Comparison of ENCODE assay signal across 30 cellular contexts in the genomic region with DNA sequence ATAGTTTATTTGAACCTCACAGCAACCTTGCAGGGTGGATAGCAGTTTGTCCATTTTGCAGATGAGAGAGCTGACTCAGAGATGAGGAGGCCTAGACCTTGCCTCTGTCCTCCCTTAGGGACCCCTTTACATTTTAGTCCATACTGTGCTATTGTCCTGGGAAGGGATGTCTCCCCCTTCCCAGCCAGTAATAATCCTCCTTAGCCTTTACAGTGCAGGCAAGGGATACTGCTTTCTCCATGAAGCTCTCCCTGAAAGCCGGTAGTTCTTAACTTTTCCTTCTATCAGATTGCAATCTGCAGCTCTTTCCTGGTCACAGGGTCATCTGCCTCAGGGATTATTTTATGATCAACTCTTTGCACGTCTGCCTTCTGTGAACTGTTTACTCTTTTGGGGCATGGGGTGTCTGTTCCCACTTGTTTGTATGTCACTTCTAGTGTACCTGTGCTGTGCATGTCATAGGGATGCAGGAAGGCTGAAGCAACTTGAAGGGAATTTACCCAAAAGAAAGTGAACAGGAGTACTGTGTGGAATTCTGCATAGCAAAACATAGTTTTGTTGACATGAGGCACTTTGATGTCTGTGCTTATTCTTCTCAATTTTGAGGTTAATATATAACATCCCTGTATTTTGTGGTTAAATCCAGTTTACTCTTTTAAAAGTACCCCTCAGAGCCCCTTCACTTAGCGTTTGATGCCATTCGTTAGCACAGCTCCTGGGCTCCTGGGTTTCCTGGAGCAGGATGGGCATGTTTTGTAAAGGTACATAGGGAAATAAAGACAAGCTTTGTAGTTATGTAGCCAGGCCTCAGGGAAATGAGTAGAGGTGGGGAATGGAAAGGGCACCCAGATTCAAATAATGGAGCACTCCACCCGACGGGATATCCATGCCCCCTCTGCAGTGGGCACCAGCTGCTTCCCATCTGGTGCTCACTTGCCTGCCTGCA.
"Had no signal": no experiment of that assay in that cellular context is flagged by ENCODE, and none has a peak within 500 bp of the region (broad histone marks: within the 10 kb centered on the region; RNA-seq: fewer than 3 reads in every experiment).

No MANE protein-coding gene starts in this region.

- H3K4me1 Mint-ChIP-seq: brain had no signal

- H3K4me3 ChIP-seq: ascending aorta, breast epithelium, cardiac muscle cell, colonic mucosa, esophagus squamous epithelium, gastroesophageal sphincter, heart right ventricle had no signal

- H3K4me1 ChIP-seq: ascending aorta, breast epithelium had no signal

- H3K9me3 Mint-ChIP-seq: activated CD4-positive, alpha-beta memory T cell treated with anti-CD3 and anti-CD28 coated beads, Interleukin-2, amount 10 ng/mL, durations not matched to agents 7 days and 5 days; activated CD4-positive, alpha-beta T cell treated with anti-CD3 and anti-CD28 coated beads, Interleukin-2, amount 10 ng/mL, durations not matched to agents 7 days and 5 days; activated naive CD4-positive, alpha-beta T cell treated with anti-CD3 and anti-CD28 coated beads, Interleukin-2, amount 10 ng/mL, durations not matched to agents 7 days and 5 days; activated naive CD4-positive, alpha-beta T cell treated with anti-CD3 and anti-CD28 coated beads, Interleukin-2, amount 50 U/mL, for 72 hours; activated naive CD8-positive, alpha-beta T cell treated with anti-CD3 and anti-CD28 coated beads, Interleukin-2, amount 10 ng/mL, durations not matched to agents 7 days and 5 days; activated T-helper 1 cell treated with anti-CD3 and anti-CD28 coated beads, Interleukin-12 subunit alpha, Interleukin-12 subunit beta, Interleukin-2, Interleukin-4 antibody, amounts not matched to agents 30 ng/mL and 10 ng/mL and 1 ng/mL, durations not matched to agents 14 hours and 24 hours and 36 hours; brain; T-helper 2 cell treated with Interferon-gamma antibody and Interleukin-4, amounts not matched to agents 5 μg/mL and 100 μg/mL, for 36 hours had no signal

- H3K27me3 ChIP-seq: ascending aorta, breast epithelium, cardiac muscle cell, colonic mucosa, esophagus squamous epithelium, gastroesophageal sphincter, heart right ventricle had no signal

- H3K9me3 ChIP-seq: ascending aorta, breast epithelium, colonic mucosa, esophagus squamous epithelium, gastroesophageal sphincter, heart right ventricle had no signal

- H3K27ac ChIP-seq: ascending aorta, breast epithelium, cardiac muscle cell, colonic mucosa, epithelial cell of prostate, esophagus squamous epithelium, gastroesophageal sphincter, heart right ventricle had no signal

- H3K36me3 ChIP-seq: breast epithelium, colonic mucosa had no signal

- H3K27ac Mint-ChIP-seq: activated CD4-positive, alpha-beta memory T cell treated with anti-CD3 and anti-CD28 coated beads, Interleukin-2, amount 10 ng/mL, durations not matched to agents 7 days and 5 days; activated naive CD4-positive, alpha-beta T cell treated with anti-CD3 and anti-CD28 coated beads, Interleukin-2, amount 10 ng/mL, durations not matched to agents 7 days and 5 days had no signal

- DNase-seq: activated CD4-positive, alpha-beta memory T cell treated with anti-CD3 and anti-CD28 coated beads, Interleukin-2, amount 10 ng/mL, durations not matched to agents 7 days and 5 days; activated CD4-positive, alpha-beta T cell treated with anti-CD3 and anti-CD28 coated beads for 1 hour; activated CD4-positive, alpha-beta T cell treated with anti-CD3 and anti-CD28 coated beads for 4 hours; activated CD4-positive, alpha-beta T cell treated with anti-CD3 and anti-CD28 coated beads, Interleukin-2, amount 10 ng/mL, durations not matched to agents 7 days and 5 days; activated CD4-positive, alpha-beta T cell treated with anti-CD3 and anti-CD28 coated beads, Interleukin-2, amount 50 U/mL, for 4 hours; activated gamma-delta T cell; activated naive CD4-positive, alpha-beta T cell; activated naive CD4-positive, alpha-beta T cell treated with anti-CD3 and anti-CD28 coated beads, Interleukin-2, amount 10 ng/mL, durations not matched to agents 7 days and 5 days; activated naive CD8-positive, alpha-beta T cell treated with anti-CD3 and anti-CD28 coated beads, Interleukin-2, amount 10 ng/mL, durations not matched to agents 7 days and 5 days; activated T-cell treated with anti-CD3 and anti-CD28 coated beads, Interleukin-2, amount 50 U/mL, for 1 hour; activated T-cell treated with anti-CD3 and anti-CD28 coated beads, Interleukin-2, amount 50 U/mL, for 48 hours; central memory CD4-positive, alpha-beta T cell; cerebellar nuclear complex; colonic mucosa; effector CD8-positive, alpha-beta T cell; esophagus squamous epithelium; foreskin melanocyte; heart right ventricle; T-helper 1 cell; T-helper 17 cell; T1000 had no signal

- H3K4me3 Mint-ChIP-seq: activated CD4-positive, alpha-beta memory T cell treated with anti-CD3 and anti-CD28 coated beads, Interleukin-2, amount 10 ng/mL, durations not matched to agents 7 days and 5 days; activated CD4-positive, alpha-beta T cell treated with anti-CD3 and anti-CD28 coated beads, Interleukin-2, amount 10 ng/mL, durations not matched to agents 7 days and 5 days; activated naive CD4-positive, alpha-beta T cell treated with anti-CD3 and anti-CD28 coated beads, Interleukin-2, amount 10 ng/mL, durations not matched to agents 7 days and 5 days; activated naive CD8-positive, alpha-beta T cell treated with anti-CD3 and anti-CD28 coated beads, Interleukin-2, amount 10 ng/mL, durations not matched to agents 7 days and 5 days; activated T-helper 1 cell treated with anti-CD3 and anti-CD28 coated beads, Interleukin-12 subunit alpha, Interleukin-12 subunit beta, Interleukin-2, Interleukin-4 antibody, amounts not matched to agents 30 ng/mL and 10 ng/mL and 1 ng/mL, durations not matched to agents 14 hours and 24 hours and 36 hours; brain; T-helper 17 cell had no signal

- H3K27me3 Mint-ChIP-seq: activated CD4-positive, alpha-beta memory T cell treated with anti-CD3 and anti-CD28 coated beads, Interleukin-2, amount 10 ng/mL, durations not matched to agents 7 days and 5 days; activated CD4-positive, alpha-beta T cell treated with anti-CD3 and anti-CD28 coated beads, Interleukin-2, amount 10 ng/mL, durations not matched to agents 7 days and 5 days; activated naive CD4-positive, alpha-beta T cell treated with anti-CD3 and anti-CD28 coated beads, Interleukin-2, amount 10 ng/mL, durations not matched to agents 7 days and 5 days; activated naive CD8-positive, alpha-beta T cell treated with anti-CD3 and anti-CD28 coated beads, Interleukin-2, amount 10 ng/mL, durations not matched to agents 7 days and 5 days; brain; T-helper 17 cell had no signal

- ATAC-seq: activated naive CD4-positive, alpha-beta T cell treated with anti-CD3 and anti-CD28 coated beads, Interleukin-2, amount 50 U/mL, for 72 hours; gastroesophageal sphincter; heart right ventricle; T-helper 17 cell had no signal
